8 cellular contexts compared by ENCODE assay signal in the genomic region with DNA sequence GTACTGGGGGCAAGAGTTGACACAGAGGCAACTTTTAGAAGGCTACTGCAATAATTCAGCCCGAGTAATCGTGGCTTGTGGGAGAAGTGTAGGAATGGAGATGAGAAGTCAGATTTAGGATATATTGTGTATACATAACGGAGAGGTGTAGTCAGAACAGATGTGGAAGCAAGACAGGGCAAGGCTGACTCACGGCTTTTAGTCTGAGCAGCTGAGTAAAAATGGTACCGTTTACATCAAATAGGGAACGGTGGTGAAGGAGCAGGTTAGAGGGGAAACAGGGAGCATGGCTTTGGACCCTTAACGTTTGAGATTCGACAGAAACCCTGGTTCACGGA. TPM values are rescaled to one million over a fixed set of nuclear protein-coding genes. Genes with fewer than 3 reads are reported as not detected.
DNase-seq lines count a peak whose midpoint lies in the region; ATAC-seq and TF ChIP-seq lines count a peak whose summit lies in the region.

No MANE protein-coding gene starts in this region.

- peaks cover 29% of the 10 kb centered on the region for H3K4me1 Mint-ChIP-seq in activated naive CD8-positive, alpha-beta T cell treated with anti-CD3 and anti-CD28 coated beads for 36 hours

- H3K36me3 ChIP-seq in DOHH2 (ENCODE audit: control insufficient read depth, low read length) (peaks cover 40% of the 10 kb centered on the region), KMS-11 (ENCODE audit: insufficient read depth) (no peaks in the 10 kb centered on the region)

- peaks cover 51% of the 10 kb centered on the region for H3K79me2 ChIP-seq in DOHH2 (ENCODE audit: control insufficient read depth, low read length)
- peaks cover 40% of the 10 kb centered on the region for H3K79me2 ChIP-seq in KMS-11 (ENCODE audit: insufficient read depth, low read depth)

- H3F3A ChIP-seq in DOHH2 (ENCODE audit: control insufficient read depth, insufficient read depth) = peaks cover 9% of the 10 kb centered on the region

- H3K9me2 ChIP-seq in DOHH2 (replicated peaks; ENCODE audit: control insufficient read depth, low read length) = no peaks in the 10 kb centered on the region

- H3K4me3 ChIP-seq in DOHH2 (ENCODE audit: low read length) = peak overlapping the region; percentile 77
- H3K4me3 ChIP-seq in KMS-11 (IDR thresholded peaks at IDR 0.05; ENCODE audit: insufficient read depth, low read depth, low read length) = no peak overlapping the region
- H3K4me3 ChIP-seq in iPS-18c (ENCODE audit: insufficient read depth, low read depth, low read length) = peak overlapping the region; percentile 74

- H3K27me3 Mint-ChIP-seq in activated naive CD8-positive, alpha-beta T cell treated with anti-CD3 and anti-CD28 coated beads for 36 hours = no peaks in the 10 kb centered on the region

- peaks cover 16% of the 10 kb centered on the region for H3K36me3 Mint-ChIP-seq in activated naive CD8-positive, alpha-beta T cell treated with anti-CD3 and anti-CD28 coated beads for 36 hours

- peaks cover 47% of the 10 kb centered on the region for H3K4me1 ChIP-seq in DOHH2 (ENCODE audit: control insufficient read depth, low read length)
- H3K4me1 ChIP-seq in KMS-11 (ENCODE audit: low read depth, poor library complexity, severe bottlenecking) = peaks cover 32% of the 10 kb centered on the region

- H4K20me1 ChIP-seq in DOHH2 (ENCODE audit: control insufficient read depth, insufficient read depth, low read depth, low read length) = peaks cover 14% of the 10 kb centered on the region
- H4K20me1 ChIP-seq in KMS-11 (ENCODE audit: insufficient read depth) = peaks cover 16% of the 10 kb centered on the region; the same call in 1 of the 2 replicates

- H3K27ac ChIP-seq in DOHH2 (ENCODE audit: low read depth, low read length) (peak overlapping the region; percentile 93), KMS-11 (peak overlapping the region; percentile 98)

- H3K9ac ChIP-seq in KMS-11 = peak overlapping the region; percentile 99

- H3K27me3 ChIP-seq in DOHH2 (ENCODE audit: control insufficient read depth, low read length) (no peaks in the 10 kb centered on the region), KMS-11 (ENCODE audit: insufficient read depth, low read depth) (no peaks in the 10 kb centered on the region)

- peak; percentile 56 for DNase-seq in activated naive CD8-positive, alpha-beta T cell treated with anti-CD3 and anti-CD28 coated beads for 36 hours
- DNase-seq in stimulated activated CD4-positive, alpha-beta T cell treated with anti-CD3 and anti-CD28 coated beads, Interleukin-4, amount 100 ng/mL, for 24 hours = peak; percentile 74
- DNase-seq in HuH-7 (ENCODE audit: low spot score) (no peak), T1000 (lab: John Stamatoyannopoulos, UW) (no peak)

- H3K4me3 Mint-ChIP-seq in activated naive CD8-positive, alpha-beta T cell treated with anti-CD3 and anti-CD28 coated beads for 36 hours = peak overlapping the region; percentile 99

- H3K27ac Mint-ChIP-seq in activated naive CD8-positive, alpha-beta T cell treated with anti-CD3 and anti-CD28 coated beads for 36 hours = peak overlapping the region; percentile 99

- peak; percentile 23 for ATAC-seq in GM21360 (IDR thresholded peaks at IDR 0.05; ENCODE audit: unreplicated experiment)

- H3K4me2 ChIP-seq in DOHH2 (ENCODE audit: low read length) (peak overlapping the region; percentile 96), KMS-11 (peak overlapping the region; percentile 43)

- no peaks in the 10 kb centered on the region for H3K9me3 Mint-ChIP-seq in activated naive CD8-positive, alpha-beta T cell treated with anti-CD3 and anti-CD28 coated beads for 36 hours

- TF ChIP-seq CTCF in DOHH2 (IDR thresholded peaks at IDR 0.05; ENCODE audit: low read depth, low read length, poor library complexity, severe bottlenecking) = no peak
- no peak for TF ChIP-seq CTCF in KMS-11 (conservative IDR thresholded peaks at IDR 0.05; ENCODE audit: low read depth, low read length)

- peak overlapping the region; percentile 91 for H2AFZ ChIP-seq in KMS-11 (ENCODE audit: low read depth)

- H3K9me3 ChIP-seq in DOHH2 (ENCODE audit: control insufficient read depth, insufficient read depth, low read length) = no peaks in the 10 kb centered on the region
- no peaks in the 10 kb centered on the region for H3K9me3 ChIP-seq in iPS-18c (ENCODE audit: control insufficient read depth, insufficient read depth, low read length)

RNA-seq across cellular contexts. Expression of a gene that starts 0.8 kb away (rescaled TPM):
- 100 to 1,000 TPM; 102 to 118 TPM for total RNA-seq in activated naive CD8-positive, alpha-beta T cell treated with anti-CD3 and anti-CD28 coated beads for 36 hours

Comparison
In these comparisons a context has a peak if more than half of its experiments do, and no peak if none do; other contexts are left out.
1. DNase-seq: peak in activated naive CD8-positive, alpha-beta T cell treated with anti-CD3 and anti-CD28 coated beads for 36 hours (single experiment) and stimulated activated CD4-positive, alpha-beta T cell treated with anti-CD3 and anti-CD28 coated beads, Interleukin-4, amount 100 ng/mL, for 24 hours (single experiment); none in HuH-7 (single experiment) and T1000 (single experiment).